ENCODE assay signal across 21 cellular contexts in the genomic region with DNA sequence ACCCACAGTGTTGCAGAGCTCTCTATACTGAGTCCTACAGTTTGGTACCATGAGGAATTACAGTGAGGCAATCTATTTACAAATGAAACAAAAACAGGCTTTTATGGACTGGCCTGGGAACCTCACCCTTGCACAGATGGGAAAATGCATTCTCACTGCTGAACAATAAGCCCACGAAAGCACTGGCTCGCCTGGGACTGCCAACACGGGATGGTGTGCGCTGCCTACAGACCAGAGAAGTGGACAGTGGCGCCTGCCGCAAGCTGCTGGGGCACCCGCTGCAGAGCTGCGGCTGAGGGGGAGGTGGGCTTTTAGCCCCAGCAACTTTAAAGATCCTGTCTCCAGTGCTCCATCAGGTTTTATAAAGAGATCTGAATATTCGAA. TPM values are rescaled to one million over a fixed set of nuclear protein-coding genes. Genes with fewer than 3 reads are reported as not detected.
DNase-seq lines count a peak whose midpoint lies in the region; ATAC-seq and TF ChIP-seq lines count a peak whose summit lies in the region.
"Had no signal": no experiment of that assay in that cellular context is flagged by ENCODE, and none has a peak within 500 bp of the region (broad histone marks: within the 10 kb centered on the region; RNA-seq: fewer than 3 reads in every experiment).

No MANE protein-coding gene starts in this region.

- H3K9me3 Mint-ChIP-seq in CD4-positive, alpha-beta T cell = peaks cover 6% of the 10 kb centered on the region
- H3K9me3 Mint-ChIP-seq in osteocyte (ENCODE audit: unreplicated experiment) = no peaks in the 10 kb centered on the region

- H3K36me3 Mint-ChIP-seq in CD4-positive, alpha-beta T cell (ENCODE audit: low read depth) = no peaks in the 10 kb centered on the region
- no peaks in the 10 kb centered on the region for H3K36me3 Mint-ChIP-seq in osteocyte (ENCODE audit: unreplicated experiment)

- H3K4me3 Mint-ChIP-seq in CD4-positive, alpha-beta T cell = no peak overlapping the region
- no peak overlapping the region for H3K4me3 Mint-ChIP-seq in osteocyte (ENCODE audit: unreplicated experiment)
- H3K4me3 Mint-ChIP-seq: activated CD4-positive, alpha-beta T cell treated with anti-CD3 and anti-CD28 coated beads, Interleukin-2, amount 10 ng/mL, durations not matched to agents 7 days and 5 days; stimulated activated naive B cell treated with anti-CD40 and anti-IgM and Interleukin-4, amounts not matched to agents 10 μg/mL and 1 μg/mL and 100 μg/mL, for 72 hours had no signal

- H3K27ac ChIP-seq in CD4-positive, alpha-beta T cell (ENCODE audit: low read depth, low read length) = no peak overlapping the region
- 0 out of 2 replicates have a peak overlapping the region, but pooled peaks have one; percentile 3 for H3K27ac ChIP-seq in RWPE1
- H3K27ac ChIP-seq: thyroid gland had no signal

- TF ChIP-seq CTCF in CD4-positive, alpha-beta T cell (IDR thresholded peaks at IDR 0.05) = no peak
- no peak for TF ChIP-seq CTCF in RWPE1 (conservative IDR thresholded peaks at IDR 0.05; ENCODE audit: low read depth)
- TF ChIP-seq CTCF in osteocyte (IDR thresholded peaks at IDR 0.05) = no peak

- peaks cover 82% of the 10 kb centered on the region for H3K4me1 Mint-ChIP-seq in CD4-positive, alpha-beta T cell (ENCODE audit: low read depth)
- H3K4me1 Mint-ChIP-seq in osteocyte (ENCODE audit: unreplicated experiment) = no peaks in the 10 kb centered on the region

- H3K27me3 Mint-ChIP-seq in CD4-positive, alpha-beta T cell = no peaks in the 10 kb centered on the region
- H3K27me3 Mint-ChIP-seq in osteocyte (ENCODE audit: unreplicated experiment) = peaks cover 46% of the 10 kb centered on the region
- H3K27me3 Mint-ChIP-seq: activated CD4-positive, alpha-beta T cell treated with anti-CD3 and anti-CD28 coated beads, Interleukin-2, amount 10 ng/mL, durations not matched to agents 7 days and 5 days had no signal

- peak overlapping the region; percentile 82 for H3K27ac Mint-ChIP-seq in CD4-positive, alpha-beta T cell
- H3K27ac Mint-ChIP-seq in osteocyte (ENCODE audit: unreplicated experiment) = no peak overlapping the region
- H3K27ac Mint-ChIP-seq: stimulated activated naive B cell treated with anti-CD40 and anti-IgM and Interleukin-4, amounts not matched to agents 10 μg/mL and 1 μg/mL and 100 μg/mL, for 72 hours had no signal

- no peak for DNase-seq in CD4-positive, alpha-beta T cell
- DNase-seq in RWPE1 (ENCODE audit: low spot score) = no peak
- peak; percentile 43 to 89 (median 72) for DNase-seq in head of caudate nucleus
- peak; percentile 57 for DNase-seq in osteocyte (ENCODE audit: extremely low spot score, unreplicated experiment)
- no peak for DNase-seq in H7
- no peak for DNase-seq in SW 1271 (lab: John Stamatoyannopoulos, UW)
- DNase-seq: activated CD4-positive, alpha-beta T cell treated with anti-CD3 and anti-CD28 coated beads, Interleukin-2, amount 10 ng/mL, durations not matched to agents 7 days and 5 days; heart left ventricle; left lung; NCI-H1092; NCI-H2029 treated with DMSO at 0.1 percent for 48 hours; NCI-H345; NCI-H82; OCI-M1; stimulated activated naive B cell treated with anti-CD40 and anti-IgM and Interleukin-4, amounts not matched to agents 10 μg/mL and 1 μg/mL and 100 μg/mL, for 72 hours; thyroid gland had no signal

- no peaks in the 10 kb centered on the region for H3K27me3 ChIP-seq in CD4-positive, alpha-beta T cell (ENCODE audit: control insufficient read depth, insufficient read depth, low read length)
- no peaks in the 10 kb centered on the region for H3K27me3 ChIP-seq in H7 (ENCODE audit: control insufficient read depth, insufficient read depth, low read length)
- H3K27me3 ChIP-seq: left lung, thyroid gland had no signal

- no peak overlapping the region for H3K4me3 ChIP-seq in H7 (ENCODE audit: insufficient read depth, low read depth, low read length)
- H3K4me3 ChIP-seq: heart left ventricle, left lung, smooth muscle cell, thyroid gland had no signal

- H3K36me3 ChIP-seq in H7 (replicated peaks; ENCODE audit: control insufficient read depth, insufficient read depth, low read length) = no peaks in the 10 kb centered on the region
- H3K36me3 ChIP-seq: heart left ventricle, left lung, thyroid gland had no signal

- CTCF ChIA-PET in CD4-positive, alpha-beta T cell (lab: Charles Lee) = interaction anchor here (1.8 to 2.8 kb wide), 2 partner anchors 43 to 45 kb away, joined by 6 to 9 read pairs; no protein-coding TSS in a partner anchor
- CTCF ChIA-PET in RWPE1 (lab: Yijun Ruan, JAX) = interaction anchor here (0.5 to 1.2 kb wide), 2 partner anchors 19 to 276 kb away, joined by 3 to 4 read pairs; no protein-coding TSS in a partner anchor

- intact Hi-C loops in CD4-positive, alpha-beta T cell (cut with DNase I, micrococcal nuclease) = no loop called here
- intact Hi-C loops in head of caudate nucleus (cut with DNase I) = no loop called here

- POLR2A ChIA-PET in CD4-positive, alpha-beta T cell (lab: Charles Lee) = interaction anchor here (0.9 to 3.3 kb wide), 3 partner anchors 11 to 234 kb away, joined by 3 to 32 read pairs (median 3); partner anchors contain the start of gene ABCG1
- POLR2A ChIA-PET in RWPE1 (lab: Yijun Ruan, JAX; ENCODE audit: low non-redundant PET) = no interaction called here

- ATAC-seq in CD4-positive, alpha-beta T cell (ENCODE audit: poor library complexity) = no peak
- ATAC-seq in GM19455 (IDR thresholded peaks at IDR 0.05; ENCODE audit: unreplicated experiment) = no peak
- ATAC-seq in HG03378 (IDR thresholded peaks at IDR 0.05; ENCODE audit: unreplicated experiment) = no peak
- ATAC-seq: heart left ventricle; left lung; Right ventricle myocardium inferior; stimulated activated naive B cell treated with anti-CD40 and anti-IgM and Interleukin-4, amounts not matched to agents 10 μg/mL and 1 μg/mL and 100 μg/mL, for 72 hours had no signal

- H3K9me3 ChIP-seq in CD4-positive, alpha-beta T cell (ENCODE audit: control insufficient read depth, low read length) = no peaks in the 10 kb centered on the region
- H3K9me3 ChIP-seq: heart left ventricle, left lung, thyroid gland had no signal

RNA-seq across cellular contexts. Expression of gene ABCG1, which starts 28.5 kb away (rescaled TPM):
- total RNA-seq in CD4-positive, alpha-beta T cell = 100 to 1,000 TPM; 109 to 116 TPM
- 16.5 TPM in 2 replicates for total RNA-seq in osteocyte
- total RNA-seq in H7 (2014; rRNA removed; shearing (Covaris generic)) = 0.07 and 0.92 TPM in 2 replicates
- total RNA-seq: LHCN-M2 had no signal

Comparison
In these comparisons a context has a peak if more than half of its experiments do, and no peak if none do; other contexts are left out.
1. DNase-seq: peak in head of caudate nucleus (42 of 42) and osteocyte (single experiment); none in CD4-positive, alpha-beta T cell (0 of 10), RWPE1 (single experiment), H7 (single experiment) and SW 1271 (0 of 2).